17 cellular contexts compared by ENCODE assay signal in the genomic region with DNA sequence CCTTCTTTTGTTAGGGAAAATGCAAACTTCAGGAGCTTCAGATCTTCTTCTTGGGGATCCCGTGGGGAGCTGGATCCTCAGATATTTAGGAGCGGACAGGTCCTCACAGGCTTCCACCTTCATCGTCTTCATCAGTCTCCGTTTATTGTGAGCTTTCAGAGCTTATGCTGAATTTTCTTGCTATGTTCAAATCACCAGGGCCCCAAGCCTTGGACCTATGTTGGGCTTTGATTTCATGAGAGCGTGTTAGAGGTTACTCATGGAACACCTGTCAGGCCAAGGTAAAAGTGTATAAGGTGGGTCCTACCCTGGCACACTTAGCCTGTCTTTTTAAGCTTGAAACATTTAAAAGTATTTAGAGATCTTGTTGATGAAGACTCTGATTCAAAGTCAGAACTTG.
"Had no signal": no experiment of that assay in that cellular context is flagged by ENCODE, and none has a peak within 500 bp of the region (broad histone marks: within the 10 kb centered on the region; RNA-seq: fewer than 3 reads in every experiment).

No MANE protein-coding gene starts in this region.

- H3K4me3 ChIP-seq: body of pancreas, dorsolateral prefrontal cortex, esophagus muscularis mucosa, lower lobe of right lung, mucosa of descending colon, tibial nerve had no signal

- H3K4me1 ChIP-seq: body of pancreas, lower lobe of right lung, tibial nerve had no signal

- ATAC-seq: effector memory CD8-positive, alpha-beta T cell; lower lobe of right lung had no signal

- H3K27ac ChIP-seq: body of pancreas, dorsolateral prefrontal cortex, esophagus muscularis mucosa, lower lobe of right lung, tibial nerve, VCaP had no signal

- H3K27me3 ChIP-seq: body of pancreas, dorsolateral prefrontal cortex, esophagus muscularis mucosa, tibial nerve had no signal

- H3K9me3 ChIP-seq: body of pancreas, esophagus muscularis mucosa, mucosa of descending colon had no signal

- H3K36me3 ChIP-seq: lower lobe of right lung had no signal

- DNase-seq: activated CD4-positive, alpha-beta T cell treated with anti-CD3 and anti-CD28 coated beads, Interleukin-2, amount 10 ng/mL, durations not matched to agents 7 days and 5 days; activated CD4-positive, CD25-positive, alpha-beta regulatory T cell treated with anti-CD3 and anti-CD28 coated beads, Interleukin-2, amount 50 U/mL, for 72 hours; activated CD8-positive, alpha-beta memory T cell treated with anti-CD3 and anti-CD28 coated beads, Interleukin-2, amount 10 ng/mL, durations not matched to agents 7 days and 5 days; activated gamma-delta T cell treated with Interleukin-2 at 50 U/mL for 16 hours; anterior cingulate cortex; body of pancreas; dorsolateral prefrontal cortex; effector memory CD8-positive, alpha-beta T cell; hippocampal formation; lower lobe of right lung; mucosa of descending colon; naive B cell; occipital lobe; stimulated activated CD4-positive, alpha-beta T cell treated with anti-CD3 and anti-CD28 coated beads, Interleukin-12 subunit alpha, Interleukin-12 subunit beta, amount 100 ng/mL, for 4 hours had no signal
